Comparison of ENCODE assay signal across 8 cellular contexts in the genomic region with DNA sequence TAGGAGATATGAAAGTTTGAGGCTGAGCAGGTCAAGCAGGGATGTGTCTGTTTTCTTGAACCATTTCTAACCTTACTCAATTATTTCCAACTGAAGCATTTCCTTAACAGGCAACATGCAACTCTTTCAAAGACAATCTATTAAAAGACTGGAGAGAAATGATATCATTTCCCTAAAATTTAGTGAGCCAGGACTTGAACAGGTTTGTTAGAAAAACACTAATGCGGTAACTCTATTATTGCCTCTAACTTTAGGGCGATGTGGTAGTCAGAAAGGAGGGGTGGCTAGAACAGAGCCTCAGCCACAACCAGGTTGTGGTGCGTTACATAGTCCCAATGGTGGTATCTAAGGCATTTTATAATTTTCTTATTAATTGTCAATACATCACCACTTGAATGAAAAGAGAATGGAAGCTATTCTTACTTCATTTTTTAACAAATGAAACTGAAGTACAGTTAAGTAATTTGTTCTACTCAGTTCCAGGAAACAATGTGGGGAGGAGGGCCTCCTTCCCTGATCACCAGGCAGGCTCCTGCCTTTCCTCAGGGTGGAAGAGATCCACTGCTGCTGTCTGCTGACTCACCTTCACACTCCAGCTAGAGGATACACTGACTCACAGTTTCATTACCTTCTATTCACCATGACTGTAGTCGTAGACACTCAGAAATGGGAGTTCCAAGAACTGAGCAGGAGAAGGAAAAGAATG. TPM values are rescaled to one million over a fixed set of nuclear protein-coding genes. Genes with fewer than 3 reads are reported as not detected.
DNase-seq lines count a peak whose midpoint lies in the region; ATAC-seq, FAIRE-seq and TF ChIP-seq lines count a peak whose summit lies in the region.

No MANE protein-coding gene starts in this region.

- ATAC-seq in K562: peak; percentile 61
- peak; percentile 49 to 96 (median 60) for ATAC-seq in right lobe of liver
- no peak for ATAC-seq in GM21528 (IDR thresholded peaks at IDR 0.05; ENCODE audit: low FRiP score, unreplicated experiment)
- ATAC-seq in GM19467 (IDR thresholded peaks at IDR 0.05; ENCODE audit: unreplicated experiment): no peak
- no peak for ATAC-seq in HG02571 (IDR thresholded peaks at IDR 0.05; ENCODE audit: unreplicated experiment)

- H3K36me3 ChIP-seq in HUES64 (ENCODE audit: insufficient read depth, low read length) (no peaks in the 10 kb centered on the region), K562 (ENCODE audit: control insufficient read depth, insufficient read depth, low read length) (no peaks in the 10 kb centered on the region), right lobe of liver (no peaks in the 10 kb centered on the region)
- no peaks in the 10 kb centered on the region for H3K36me3 ChIP-seq in CD4-positive, alpha-beta memory T cell (ENCODE audit: insufficient read depth, low read length)

- H3K9me3 ChIP-seq in HUES64 (ENCODE audit: insufficient read depth, low read depth, low read length) (no peaks in the 10 kb centered on the region), K562 (replicated peaks; ENCODE audit: control insufficient read depth, insufficient read depth, low read depth, low read length) (no peaks in the 10 kb centered on the region), right lobe of liver (no peaks in the 10 kb centered on the region)
- no peaks in the 10 kb centered on the region for H3K9me3 ChIP-seq in CD4-positive, alpha-beta memory T cell (ENCODE audit: control insufficient read depth in 1 of 2, low read length in 2 of 2)

- peak; percentile 40 for FAIRE-seq in K562 (lab: Jason Lieb, UNC)

- 83% methylated on average over 2 of the region's 4 CpGs for WGBS in HUES64
- WGBS in K562 (ENCODE audit: insufficient coverage, low coverage, missing lambda C conversion rate): 7% methylated on average over 4 of the region's 4 CpGs
- 74% methylated on average over 4 of the region's 4 CpGs for WGBS in right lobe of liver (ENCODE audit: insufficient coverage, low coverage, low lambda C conversion rate, missing lambda C conversion rate)

- H3K9me1 ChIP-seq in K562 (ENCODE audit: control insufficient read depth, insufficient read depth, low read length): no peaks in the 10 kb centered on the region

- H3K4me3 ChIP-seq in HUES64 (ENCODE audit: low read length) (no peak overlapping the region), K562 (no peak overlapping the region), right lobe of liver (no peak overlapping the region)
- H3K4me3 ChIP-seq in CD4-positive, alpha-beta memory T cell (ENCODE audit: low read length in 2 of 2): no peak overlapping the region

- CTCF ChIA-PET in K562 (lab: Yijun Ruan, JAX; ENCODE audit: low intra/inter-chr PET ratio): no interaction called here
- CTCF ChIA-PET in CD4-positive, alpha-beta memory T cell (lab: Charles Lee; ENCODE audit: partially characterized antibody): no interaction called here

- H4K20me1 ChIP-seq in K562 (replicated peaks; ENCODE audit: control insufficient read depth, insufficient read depth, low read length): no peaks in the 10 kb centered on the region

- H3K79me2 ChIP-seq in K562 (ENCODE audit: control insufficient read depth, insufficient read depth, low read length): no peaks in the 10 kb centered on the region

- H2AFZ ChIP-seq in K562 (ENCODE audit: low read depth, low read length): no peak overlapping the region

- H3K27me3 Mint-ChIP-seq in CD4-positive, alpha-beta memory T cell: peaks cover 5 to 13% of the 10 kb centered on the region in 2 donors

- POLR2A ChIA-PET in K562 (lab: Yijun Ruan, JAX): interaction anchor here (0.6 kb wide), 1 partner anchor 251 kb away, joined by 5 read pairs; no protein-coding TSS in a partner anchor
- POLR2A ChIA-PET in CD4-positive, alpha-beta memory T cell (lab: Charles Lee; ENCODE audit: partially characterized antibody): no interaction called here

- intact Hi-C loops in K562 (cut with micrococcal nuclease): no loop called here
- intact Hi-C loops in right lobe of liver (cut with DNase I): no loop called here
- intact Hi-C loops in CD4-positive, alpha-beta memory T cell (cut with micrococcal nuclease): no loop called here

- H3K27me3 ChIP-seq in HUES64 (ENCODE audit: insufficient read depth, low read length): no peaks in the 10 kb centered on the region
- peaks cover 23 to 38% of the 10 kb centered on the region in 2 experiments; a peak in 4 of 5 replicates for H3K27me3 ChIP-seq in K562 (ENCODE audit: control insufficient read depth in 2 of 2, insufficient read depth in 2 of 2, low read length in 2 of 2)
- no peaks in the 10 kb centered on the region for H3K27me3 ChIP-seq in right lobe of liver
- no peaks in the 10 kb centered on the region for H3K27me3 ChIP-seq in CD4-positive, alpha-beta memory T cell (ENCODE audit: insufficient read depth, low read length)

- no peaks in the 10 kb centered on the region for H3K9me3 Mint-ChIP-seq in CD4-positive, alpha-beta memory T cell

- no peak for TF ChIP-seq RAD21 in K562 (CRISPR knock-in tag; conservative IDR thresholded peaks at IDR 0.05 in 1 of 2, IDR thresholded peaks at IDR 0.05 in 1 of 2)

- no peak overlapping the region for H3K27ac Mint-ChIP-seq in CD4-positive, alpha-beta memory T cell

- no peaks in the 10 kb centered on the region for H3K36me3 Mint-ChIP-seq in CD4-positive, alpha-beta memory T cell

- H3K4me1 ChIP-seq in HUES64 (ENCODE audit: insufficient read depth, low read length) (peaks cover 74% of the 10 kb centered on the region), K562 (replicated peaks in 1 of 2; ENCODE audit: control insufficient read depth in 2 of 2, insufficient read depth in 2 of 2, low read length in 2 of 2) (no peaks in the 10 kb centered on the region), right lobe of liver (peaks cover 0 to 4% (median 0%) of the 10 kb centered on the region in 4 donors)
- H3K4me1 ChIP-seq in CD4-positive, alpha-beta memory T cell (ENCODE audit: insufficient read depth, low read length): no peaks in the 10 kb centered on the region

- no TSS peak for BruUV-seq in K562 (replicated peaks; lab: Mats Ljungman, UMichigan)

- peaks cover 0 to 10% (median under 1%) of the 10 kb centered on the region in 4 donors for H3K4me1 Mint-ChIP-seq in CD4-positive, alpha-beta memory T cell

- H3K9ac ChIP-seq in HUES64 (ENCODE audit: low read depth, low read length): no peak overlapping the region
- H3K9ac ChIP-seq in K562 (ENCODE audit: insufficient read depth in 1 of 2, low read depth in 2 of 2, low read length in 2 of 2): no peak overlapping the region

- peak overlapping the region; percentile 57 for H3K27ac ChIP-seq in HUES64 (ENCODE audit: low read depth, low read length)
- no peak overlapping the region for H3K27ac ChIP-seq in K562 (ENCODE audit: extremely low read depth, low read depth, low read length)
- no peak overlapping the region for H3K27ac ChIP-seq in right lobe of liver
- no peak overlapping the region for H3K27ac ChIP-seq in CD4-positive, alpha-beta memory T cell (ENCODE audit: low read depth, low read length)

- no peak for TF ChIP-seq CTCF in K562 (IDR thresholded peaks at IDR 0.05 in 2 of 3, conservative IDR thresholded peaks at IDR 0.05 in 1 of 3; ENCODE audit: insufficient read depth in 2 of 3, low read depth in 1 of 3, low read length in 3 of 3)
- no peak for TF ChIP-seq CTCF in right lobe of liver (IDR thresholded peaks at IDR 0.05)

- in situ Hi-C loops in K562 (cut with MboI): no loop called here

- peak overlapping the region; percentile 1; the same call in 1 of the 2 replicates for H3K4me2 ChIP-seq in K562 (ENCODE audit: insufficient read depth, low read length)

- no peak overlapping the region for H3K4me3 Mint-ChIP-seq in CD4-positive, alpha-beta memory T cell

- TF ChIP-seq EP300 in K562 (IDR thresholded peaks at IDR 0.05; ENCODE audit: low read length): no peak

- DNase-seq in ELF-1 (ENCODE audit: low read depth, low spot score) (peak; percentile 53), K562 (ENCODE audit: extremely low read depth in 1 of 4, low spot score in 3 of 4) (peak; percentile 12 to 31 (median 15)), right lobe of liver (no peak)
- DNase-seq in CD4-positive, alpha-beta memory T cell: no peak

- no peak for TF ChIP-seq POLR2A in K562 (conservative IDR thresholded peaks at IDR 0.05)
- no peak for TF ChIP-seq POLR2A in right lobe of liver (IDR thresholded peaks at IDR 0.05)

TF ChIP-seq in K562, 482 proteins besides CTCF, POLR2A, EP300 and RAD21 (continues in another document):
- no peak for TF ChIP-seq DACH1 (IDR thresholded peaks at IDR 0.05; ENCODE audit: partially characterized antibody)

RNA-seq across cellular contexts. Expression of a gene that starts 22.8 kb away (rescaled TPM):
- polyA plus RNA-seq in HUES64 (2013, experiment 1 of 2): 28.1 TPM
- 37.0 TPM for polyA plus RNA-seq in HUES64 (2013, experiment 2 of 2)
- not detected in 2 replicates for total RNA-seq in K562 (2011; cell fraction: chromatin; rRNA removed; ENCODE audit: low replicate concordance)
- total RNA-seq in K562 (2011; cell fraction: nucleolus; rRNA removed): not detected in 2 replicates
- total RNA-seq in K562 (2011; cell fraction: nucleoplasm; rRNA removed): not detected in 2 replicates
- total RNA-seq in K562 (2014; rRNA removed) (not detected in 2 replicates), K562 (2014; rRNA removed; fragmentation: Illumina TruSeq; extraction: Trizol) (not detected in 2 replicates), K562 (2015; rRNA removed; fragmentation: Illumina TruSeq; extraction: Trizol) (not detected in 2 replicates), K562 (2021) (0.42 and 0.44 TPM in 2 replicates), right lobe of liver (100 to 1,000 TPM in 1 of 6 experiments, 10 to 100 TPM in 5; 45.2 to 139 (median 68.9) TPM)
- polyA plus RNA-seq in K562 (2011; rRNA removed) (not detected in 2 replicates), K562 (2014; fragmentation: Illumina TruSeq; extraction: Trizol) (not detected in 2 replicates), K562 (2014; fragmentation: Nextera tagmentation; extraction: Ambion mirVana) (under 1 TPM; under 0.01 to 0.01 TPM), K562 (2014; rRNA removed) (not detected in 2 replicates)
- not detected in 2 replicates for polyA plus RNA-seq in K562 (2011; cell fraction: cytosol; rRNA removed)
- not detected in 2 replicates for polyA plus RNA-seq in K562 (2011; cell fraction: nucleus; rRNA removed)
- 0.05 and 0.07 TPM in 2 replicates for polyA plus RNA-seq in K562 (2012)
- polyA minus RNA-seq in K562 (2011; rRNA and poly(A)+ RNA removed): not detected in 2 replicates
- 0.76 and 1.3 TPM in 2 replicates for polyA minus RNA-seq in K562 (2011; cell fraction: cytosol; rRNA and poly(A)+ RNA removed)
- 0.22 and 0.27 TPM in 2 replicates for polyA minus RNA-seq in K562 (2011; cell fraction: nucleus; rRNA and poly(A)+ RNA removed)
- total RNA-seq in CD4-positive, alpha-beta memory T cell: 1 to 10 TPM; 2.1 to 4.6 TPM
- polyA plus RNA-seq in CD4-positive, alpha-beta memory T cell: not detected

Comparison
In these comparisons a context has a peak if more than half of its experiments do, and no peak if none do; other contexts are left out.
1. DNase-seq: peak in ELF-1 (single experiment) and K562 (4 of 4); none in right lobe of liver (0 of 3) and CD4-positive, alpha-beta memory T cell (0 of 5).
2. ATAC-seq: peak in K562 (single experiment) and right lobe of liver (4 of 4); none in GM21528 (single experiment), GM19467 (single experiment) and HG02571 (single experiment).
3. RNA of a gene that starts 22.8 kb away (total RNA-seq): 45.2 to 139 TPM in right lobe of liver; 2.1 to 4.6 TPM in CD4-positive, alpha-beta memory T cell and 0.42 to 0.44 TPM in K562; every median in the first group is over 4 times any median in the second.